ENCODE assay signal across 8 cellular contexts in genomic region chr15:82985688-82986441, GRCh38. TPM values are rescaled to one million over a fixed set of nuclear protein-coding genes. Genes with fewer than 3 reads are reported as not detected.
A peak's percentile ranks its signal among the peaks of the same experiment; 100 is the strongest.
DNase-seq lines count a peak whose midpoint lies in the region; ATAC-seq and TF ChIP-seq lines count a peak whose summit lies in the region.

Gene RAMAC, plus strand, starts transcription at chr15:82986210. Its CDS starts 2,809 bp downstream, at chr15:82989019.

- no peaks in the 10 kb centered on the region for H3K36me3 ChIP-seq in kidney epithelial cell (ENCODE audit: control insufficient read depth, insufficient read depth, low read length)

- DNase-seq in AG20443 (ENCODE audit: low spot score) (peak; percentile 94), NCI-H460 (ENCODE audit: extremely low read depth, low read depth) (peak; percentile 93), choroid plexus epithelial cell (ENCODE audit: low read depth) (peak; percentile 97), kidney epithelial cell (ENCODE audit: low read depth) (peak; percentile 93)
- DNase-seq in activated CD4-positive, alpha-beta T cell treated with anti-CD3 and anti-CD28 coated beads for 1 hour = peak; percentile 87
- peak; percentile 87 to 92 for DNase-seq in stimulated activated CD4-positive, alpha-beta T cell treated with anti-CD3 and anti-CD28 coated beads, Interleukin-15, amount 100 ng/mL, for 48 hours (ENCODE audit: low read depth in 2 of 2)

- peak; percentile 97 for ATAC-seq in GM19043 (IDR thresholded peaks at IDR 0.05; ENCODE audit: low read depth, unreplicated experiment)
- peak; percentile 92 for ATAC-seq in HG03378 (IDR thresholded peaks at IDR 0.05; ENCODE audit: unreplicated experiment)

- H3K27me3 ChIP-seq in kidney epithelial cell (ENCODE audit: control insufficient read depth, insufficient read depth, low read length) = no peaks in the 10 kb centered on the region

- H3K4me3 ChIP-seq in choroid plexus epithelial cell (ENCODE audit: low read depth, low read length) = peak within 1 kb of the TSS; percentile 68
- H3K4me3 ChIP-seq in kidney epithelial cell (ENCODE audit: low read depth, low read length) = peak within 1 kb of the TSS; percentile 65

- TF ChIP-seq CTCF in choroid plexus epithelial cell (conservative IDR thresholded peaks at IDR 0.05; ENCODE audit: low read depth, low read length) = no peak
- no peak for TF ChIP-seq CTCF in kidney epithelial cell (IDR thresholded peaks at IDR 0.05; ENCODE audit: insufficient read depth, low read length, poor library complexity, severe bottlenecking)

RNA-seq across cellular contexts. Expression of gene RAMAC, which starts in this region (rescaled TPM):
- total RNA-seq in NCI-H460 (2014; rRNA removed; shearing (Covaris generic)) = 22.0 and 23.3 TPM in 2 replicates
- 8.2 and 9.5 TPM in 2 replicates for polyA plus RNA-seq in NCI-H460 (2014; cell fraction: nucleus; rRNA removed)
- total RNA-seq in kidney epithelial cell = 37.2 and 39.2 TPM in 2 replicates

Comparison
In these comparisons a context has a peak if more than half of its experiments do, and no peak if none do; other contexts are left out.
1. Peak in every context shown above with its lines: DNase-seq, ATAC-seq and H3K4me3 ChIP-seq.